Comparison of ENCODE assay signal across 20 cellular contexts in genomic region chr7:81210092-81211064, GRCh38.
DNase-seq lines count a peak whose midpoint lies in the region; ATAC-seq and TF ChIP-seq lines count a peak whose summit lies in the region.
"Had no signal": no experiment of that assay in that cellular context is flagged by ENCODE, and none has a peak within 500 bp of the region (broad histone marks: within the 10 kb centered on the region; RNA-seq: fewer than 3 reads in every experiment).

No MANE protein-coding gene starts in this region.

- no peak overlapping the region for H3K27ac Mint-ChIP-seq in natural killer cell
- H3K27ac Mint-ChIP-seq in effector memory CD8-positive, alpha-beta T cell: no peak overlapping the region

- no peaks in the 10 kb centered on the region for H3K36me3 Mint-ChIP-seq in natural killer cell
- H3K36me3 Mint-ChIP-seq in effector memory CD8-positive, alpha-beta T cell (ENCODE audit: insufficient read depth): no peaks in the 10 kb centered on the region

- H3K4me1 Mint-ChIP-seq in natural killer cell: no peaks in the 10 kb centered on the region
- no peaks in the 10 kb centered on the region for H3K4me1 Mint-ChIP-seq in effector memory CD8-positive, alpha-beta T cell (ENCODE audit: low read depth in 2 of 2)

- TF ChIP-seq CTCF in brain microvascular endothelial cell (IDR thresholded peaks at IDR 0.05; ENCODE audit: low read depth, low read length, missing control alignments) (no peak), natural killer cell (IDR thresholded peaks at IDR 0.05) (no peak)

- no peaks in the 10 kb centered on the region for H3K27me3 Mint-ChIP-seq in natural killer cell (ENCODE audit: low read depth in 2 of 2)
- no peaks in the 10 kb centered on the region for H3K27me3 Mint-ChIP-seq in effector memory CD8-positive, alpha-beta T cell

- H3K9me3 Mint-ChIP-seq in natural killer cell: peaks cover 7 to 10% of the 10 kb centered on the region in 2 donors
- H3K9me3 Mint-ChIP-seq in effector memory CD8-positive, alpha-beta T cell: peaks cover 9 to 13% of the 10 kb centered on the region in 2 donors

- DNase-seq in AG08395 (ENCODE audit: low spot score) (peak; percentile 29), NCI-H226 (peak; percentile 78), brain microvascular endothelial cell (peak; percentile 41), hepatic stellate cell (ENCODE audit: low spot score) (peak; percentile 8), NCI-H748 treated with DMSO at 0.1 percent for 48 hours (lab: John Stamatoyannopoulos, UW) (no peak), natural killer cell (no peak), NCI-H524 treated with DMSO at 0.1 percent for 48 hours (lab: John Stamatoyannopoulos, UW) (no peak)
- DNase-seq in effector memory CD8-positive, alpha-beta T cell: no peak
- DNase-seq: activated CD4-positive, alpha-beta T cell treated with anti-CD3 and anti-CD28 coated beads, Interleukin-2, amount 50 U/mL, for 48 hours; activated naive CD4-positive, alpha-beta T cell treated with anti-CD3 and anti-CD28 coated beads, Interleukin-2, amount 50 U/mL, for 16 hours; caudate nucleus; effector CD8-positive, alpha-beta T cell; gastrocnemius medialis; KG1; NCI-H1105; pancreas; stimulated activated CD4-positive, alpha-beta T cell treated with anti-CD3 and anti-CD28 coated beads, Interleukin-4, amount 100 ng/mL, for 1 hour; substantia nigra; WERI-Rb-1 had no signal

- no peak overlapping the region for H3K27ac ChIP-seq in brain microvascular endothelial cell
- H3K27ac ChIP-seq: gastrocnemius medialis, HL-60, pancreas, WERI-Rb-1 had no signal

- H3K4me3 Mint-ChIP-seq in natural killer cell: no peak overlapping the region
- no peak overlapping the region for H3K4me3 Mint-ChIP-seq in effector memory CD8-positive, alpha-beta T cell

- H3K4me3 ChIP-seq in brain microvascular endothelial cell (ENCODE audit: low read depth, low read length): no peak overlapping the region
- H3K4me3 ChIP-seq: gastrocnemius medialis, pancreas had no signal

- no peaks in the 10 kb centered on the region for H3K27me3 ChIP-seq in brain microvascular endothelial cell (replicated peaks)
- H3K27me3 ChIP-seq: gastrocnemius medialis, pancreas had no signal

- no peaks in the 10 kb centered on the region for H3K36me3 ChIP-seq in brain microvascular endothelial cell (replicated peaks)
- H3K36me3 ChIP-seq: gastrocnemius medialis, pancreas, WERI-Rb-1 had no signal

- intact Hi-C loops in natural killer cell (cut with micrococcal nuclease): no loop called here

- ATAC-seq in natural killer cell: no peak
- ATAC-seq in effector memory CD8-positive, alpha-beta T cell (replicated peaks): no peak
- ATAC-seq: gastrocnemius medialis, pancreas had no signal

- in situ Hi-C loops in brain microvascular endothelial cell (cut with HindIII; ENCODE audit: low pct_ligation_motif_present, low sequenced_read_pairs): no loop called here

Comparison
In these comparisons a context has a peak if more than half of its experiments do, and no peak if none do; other contexts are left out.
1. DNase-seq: peak in AG08395 (single experiment), NCI-H226 (single experiment), brain microvascular endothelial cell (single experiment) and hepatic stellate cell (single experiment); none in NCI-H748 treated with DMSO at 0.1 percent for 48 hours (single experiment), natural killer cell (single experiment), NCI-H524 treated with DMSO at 0.1 percent for 48 hours (single experiment) and effector memory CD8-positive, alpha-beta T cell (0 of 3).